Comparison of ENCODE assay signal across 1 cellular context in genomic region chr1:12163210-12163609, GRCh38.
A peak's percentile ranks its signal among the peaks of the same experiment; 100 is the strongest.
TF ChIP-seq lines count a peak whose summit lies in the region.

No MANE protein-coding gene starts in this region.

TF ChIP-seq in K562, 482 proteins besides CTCF, POLR2A, EP300 and RAD21 (continued from another document):
- TF ChIP-seq RNF219 (CRISPR knock-in tag; IDR thresholded peaks at IDR 0.05) (no peak), GTF2E2 (tag; IDR thresholded peaks at IDR 0.05) (no peak), ZNF41 (CRISPR knock-in tag; conservative IDR thresholded peaks at IDR 0.05) (no peak), MAX (CRISPR knock-in tag; IDR thresholded peaks at IDR 0.05) (peak; percentile 32; the same call in 1 of the 2 replicates)
